9 cellular contexts compared by ENCODE assay signal in genomic region chr3:58048301-58048700, GRCh38. TPM values are rescaled to one million over a fixed set of nuclear protein-coding genes. Genes with fewer than 3 reads are reported as not detected.
DNase-seq lines count a peak whose midpoint lies in the region; ATAC-seq and TF ChIP-seq lines count a peak whose summit lies in the region.
"Had no signal": no experiment of that assay in that cellular context is flagged by ENCODE, and none has a peak within 500 bp of the region (broad histone marks: within the 10 kb centered on the region; RNA-seq: fewer than 3 reads in every experiment).

No MANE protein-coding gene starts in this region.

- intact Hi-C loops in lower lobe of right lung (cut with DNase I) = no loop called here

- peak; percentile 21 for DNase-seq in activated effector memory CD4-positive, alpha-beta T cell treated with anti-CD3 and anti-CD28 coated beads, Interleukin-2, amount 50 U/mL, for 16 hours
- DNase-seq in activated effector memory CD4-positive, alpha-beta T cell treated with Interleukin-2 at 50 U/mL for 16 hours = no peak
- DNase-seq in dermis blood vessel endothelial cell (peak; percentile 96), lower lobe of right lung (no peak), type B pancreatic cell (ENCODE audit: extremely low spot score, unreplicated experiment) (no peak), NCI-H2196 treated with DMSO at 0.1 percent for 48 hours (lab: John Stamatoyannopoulos, UW; ENCODE audit: unreplicated experiment) (no peak)
- DNase-seq in activated CD4-positive, alpha-beta T cell treated with anti-CD3 and anti-CD28 coated beads, Interleukin-2, amount 50 U/mL, for 4 hours = no peak
- DNase-seq: naive thymus-derived CD8-positive, alpha-beta T cell had no signal

- H3K4me1 ChIP-seq in lower lobe of right lung = peaks cover 71% of the 10 kb centered on the region

- no peaks in the 10 kb centered on the region for H3K9me3 Mint-ChIP-seq in type B pancreatic cell
- H3K9me3 Mint-ChIP-seq: naive thymus-derived CD8-positive, alpha-beta T cell had no signal

- peak overlapping the region; percentile 70 for H3K27ac ChIP-seq in lower lobe of right lung

- ATAC-seq in lower lobe of right lung (peak; percentile 83 to 86), GM18858 (IDR thresholded peaks at IDR 0.05; ENCODE audit: unreplicated experiment) (no peak)

- TF ChIP-seq CTCF in lower lobe of right lung (IDR thresholded peaks at IDR 0.05) (no peak), type B pancreatic cell (conservative IDR thresholded peaks at IDR 0.05) (no peak)

- H3K27ac Mint-ChIP-seq in type B pancreatic cell = peak overlapping the region; percentile 95

- H3K4me3 ChIP-seq in lower lobe of right lung = no peak overlapping the region

- H3K36me3 ChIP-seq in lower lobe of right lung = no peaks in the 10 kb centered on the region

- no peaks in the 10 kb centered on the region for H3K27me3 ChIP-seq in lower lobe of right lung (ENCODE audit: low read depth)

- peaks cover 12% of the 10 kb centered on the region for H3K36me3 Mint-ChIP-seq in type B pancreatic cell

- H3K4me1 Mint-ChIP-seq in type B pancreatic cell (ENCODE audit: unreplicated experiment) = peaks cover 72% of the 10 kb centered on the region

- peak overlapping the region; percentile 77 for H3K4me3 Mint-ChIP-seq in type B pancreatic cell
- H3K4me3 Mint-ChIP-seq: naive thymus-derived CD8-positive, alpha-beta T cell had no signal

- H3K27me3 Mint-ChIP-seq in type B pancreatic cell = no peaks in the 10 kb centered on the region
- H3K27me3 Mint-ChIP-seq: naive thymus-derived CD8-positive, alpha-beta T cell had no signal

- H3K9me3 ChIP-seq in lower lobe of right lung = no peaks in the 10 kb centered on the region

RNA-seq across cellular contexts. Expression of gene FLNB, which starts 40.1 kb away (rescaled TPM):
- total RNA-seq in dermis blood vessel endothelial cell (676 and 796 TPM in 2 replicates), lower lobe of right lung (83.3 TPM), type B pancreatic cell (ENCODE audit: low replicate concordance) (204 and 295 TPM in 2 replicates)

Comparison
In these comparisons a context has a peak if more than half of its experiments do, and no peak if none do; other contexts are left out.
1. DNase-seq: peak in activated effector memory CD4-positive, alpha-beta T cell treated with anti-CD3 and anti-CD28 coated beads, Interleukin-2, amount 50 U/mL, for 16 hours (single experiment) and dermis blood vessel endothelial cell (single experiment); none in activated effector memory CD4-positive, alpha-beta T cell treated with Interleukin-2 at 50 U/mL for 16 hours (single experiment), lower lobe of right lung (single experiment), type B pancreatic cell (single experiment), NCI-H2196 treated with DMSO at 0.1 percent for 48 hours (single experiment) and activated CD4-positive, alpha-beta T cell treated with anti-CD3 and anti-CD28 coated beads, Interleukin-2, amount 50 U/mL, for 4 hours (0 of 2).